ENCODE assay signal across 29 cellular contexts in genomic region chr18:49537232-49537876, GRCh38. TPM values are rescaled to one million over a fixed set of nuclear protein-coding genes. Genes with fewer than 3 reads are reported as not detected.
"Had no signal": no experiment of that assay in that cellular context is flagged by ENCODE, and none has a peak within 500 bp of the region (broad histone marks: within the 10 kb centered on the region; RNA-seq: fewer than 3 reads in every experiment).

No MANE protein-coding gene starts in this region.

- H3K4me3 ChIP-seq: adrenal gland, coronary artery, esophagus muscularis mucosa, left ventricle myocardium inferior, psoas muscle, sigmoid colon, upper lobe of right lung had no signal

- H3K27me3 ChIP-seq: adrenal gland, brain microvascular endothelial cell, esophagus muscularis mucosa, sigmoid colon, upper lobe of right lung had no signal

- H3K9me3 ChIP-seq: esophagus muscularis mucosa, left ventricle myocardium inferior, psoas muscle, sigmoid colon, upper lobe of right lung had no signal

- H3K79me2 ChIP-seq: parathyroid adenoma had no signal

- H2AFZ ChIP-seq: parathyroid adenoma had no signal

- H3K4me1 ChIP-seq: adrenal gland, esophagus muscularis mucosa, left ventricle myocardium inferior, parathyroid adenoma, psoas muscle, sigmoid colon, upper lobe of right lung had no signal

- DNase-seq: activated CD4-positive, alpha-beta T cell treated with anti-CD3 and anti-CD28 coated beads for 4 hours; activated CD4-positive, alpha-beta T cell treated with anti-CD3 and anti-CD28 coated beads, Interleukin-2, amount 50 U/mL, for 48 hours; activated CD8-positive, alpha-beta memory T cell treated with anti-CD3 and anti-CD28 coated beads for 24 hours; activated effector memory CD4-positive, alpha-beta T cell treated with Interleukin-2 at 50 U/mL for 16 hours; activated naive CD4-positive, alpha-beta T cell treated with anti-CD3 and anti-CD28 coated beads for 36 hours; activated naive CD8-positive, alpha-beta T cell treated with anti-CD3 and anti-CD28 coated beads for 36 hours; adrenal gland; aorta; brain microvascular endothelial cell; glutamatergic neuron; islet precursor cell; left ventricle myocardium inferior; naive B cell; nephron progenitor cell; occipital lobe; psoas muscle; sigmoid colon; small intestine; stimulated activated CD4-positive, alpha-beta T cell treated with anti-CD3 and anti-CD28 coated beads, Interleukin-1b, Interleukin-23, amount 100 ng/mL, for 48 hours; stimulated activated CD4-positive, alpha-beta T cell treated with anti-CD3 and anti-CD28 coated beads, Interleukin-4, amount 100 ng/mL, for 4 hours; stimulated activated CD8-positive, alpha-beta memory T cell treated with anti-CD3 and anti-CD28 coated beads, Interleukin-4, amount 100 ng/mL, for 48 hours; stimulated activated naive CD8-positive, alpha-beta T cell treated with anti-CD3 and anti-CD28 coated beads, Interleukin-15, amount 100 ng/mL, for 72 hours; substantia nigra; T-helper 9 cell; upper lobe of right lung had no signal

- H3K27ac ChIP-seq: adrenal gland, brain microvascular endothelial cell, coronary artery, esophagus muscularis mucosa, left ventricle myocardium inferior, parathyroid adenoma, psoas muscle, sigmoid colon, upper lobe of right lung, VCaP had no signal

- H3K9ac ChIP-seq: parathyroid adenoma had no signal

- H3K36me3 ChIP-seq: adrenal gland, brain microvascular endothelial cell, esophagus muscularis mucosa, left ventricle myocardium inferior, sigmoid colon, upper lobe of right lung had no signal

RNA-seq across cellular contexts. Expression of gene LIPG, which starts 24.5 kb away (rescaled TPM):
- total RNA-seq: left ventricle myocardium inferior had no signal
